ENCODE assay signal across 26 cellular contexts in genomic region chr4:122503214-122503613, GRCh38. TPM values are rescaled to one million over a fixed set of nuclear protein-coding genes. Genes with fewer than 3 reads are reported as not detected.
A peak's percentile ranks its signal among the peaks of the same experiment; 100 is the strongest.
DNase-seq lines count a peak whose midpoint lies in the region; ATAC-seq and TF ChIP-seq lines count a peak whose summit lies in the region.
"Had no signal": no experiment of that assay in that cellular context is flagged by ENCODE, and none has a peak within 500 bp of the region (broad histone marks: within the 10 kb centered on the region; RNA-seq: fewer than 3 reads in every experiment).

No MANE protein-coding gene starts in this region.

- H3K9me3 ChIP-seq in CD4-positive, alpha-beta T cell (ENCODE audit: control insufficient read depth, low read length): no peaks in the 10 kb centered on the region
- H3K9me3 ChIP-seq: BLaER1 treated with 17β-estradiol and CSF1 and Interleukin-3, amounts not matched to agents 10 nM and 100 nM; esophagus muscularis mucosa; sigmoid colon; suprapubic skin had no signal

- no peaks in the 10 kb centered on the region for H3K27me3 Mint-ChIP-seq in activated CD4-positive, alpha-beta T cell treated with anti-CD3 and anti-CD28 coated beads for 36 hours
- H3K27me3 Mint-ChIP-seq in CD4-positive, alpha-beta T cell: no peaks in the 10 kb centered on the region
- H3K27me3 Mint-ChIP-seq: natural killer cell treated with Interleukin-12 subunit alpha and Interleukin-12 subunit beta and Interleukin-15 and Interleukin-18, amount 100 ng/mL, for 72 hours had no signal

- peaks cover 6% of the 10 kb centered on the region for H3K36me3 Mint-ChIP-seq in activated CD4-positive, alpha-beta T cell treated with anti-CD3 and anti-CD28 coated beads for 36 hours (ENCODE audit: low read depth)
- no peaks in the 10 kb centered on the region for H3K36me3 Mint-ChIP-seq in CD4-positive, alpha-beta T cell (ENCODE audit: low read depth)
- H3K36me3 Mint-ChIP-seq: natural killer cell treated with Interleukin-12 subunit alpha and Interleukin-12 subunit beta and Interleukin-15 and Interleukin-18, amount 100 ng/mL, for 72 hours had no signal

- DNase-seq in activated CD4-positive, alpha-beta T cell treated with anti-CD3 and anti-CD28 coated beads for 36 hours: no peak
- no peak for DNase-seq in activated CD4-positive, alpha-beta T cell treated with anti-CD3 and anti-CD28 coated beads for 4 hours
- DNase-seq in CD4-positive, alpha-beta T cell: no peak
- DNase-seq in T-helper 2 cell: peak in 3 of 5 experiments; percentile 3 to 91 (median 3)
- DNase-seq in dermis microvascular lymphatic vessel endothelial cell (ENCODE audit: low read depth in 2 of 2): peak; percentile 25 to 35
- no peak for DNase-seq in NCI-H146 (lab: John Stamatoyannopoulos, UW)
- DNase-seq in SK-N-DZ (ENCODE audit: low spot score): no peak
- no peak for DNase-seq in superior temporal gyrus (ENCODE audit: extremely low spot score)
- DNase-seq: activated CD4-positive, CD25-positive, alpha-beta regulatory T cell; amygdala; GDM1; left colon; NCI-H1417; NCI-H2171; NCI-H69; posterior cingulate gyrus; SHP77; sigmoid colon had no signal

- H3K4me3 Mint-ChIP-seq in activated CD4-positive, alpha-beta T cell treated with anti-CD3 and anti-CD28 coated beads for 36 hours: peak overlapping the region; percentile 3
- H3K4me3 Mint-ChIP-seq in CD4-positive, alpha-beta T cell: no peak overlapping the region
- H3K4me3 Mint-ChIP-seq: natural killer cell treated with Interleukin-12 subunit alpha and Interleukin-12 subunit beta and Interleukin-15 and Interleukin-18, amount 100 ng/mL, for 72 hours had no signal

- POLR2A ChIA-PET in activated CD4-positive, alpha-beta T cell treated with anti-CD3 and anti-CD28 coated beads for 36 hours (lab: Charles Lee): interaction anchor here (0.7 to 1.2 kb wide), 3 partner anchors 39 to 205 kb away, joined by 3 to 5 read pairs (median 4); no protein-coding TSS in a partner anchor
- POLR2A ChIA-PET in CD4-positive, alpha-beta T cell (lab: Charles Lee): no interaction called here

- no peak overlapping the region for H3K27ac ChIP-seq in CD4-positive, alpha-beta T cell (ENCODE audit: low read depth, low read length)
- H3K27ac ChIP-seq: BLaER1 treated with 17β-estradiol and CSF1 and Interleukin-3, amounts not matched to agents 10 nM and 100 nM; esophagus muscularis mucosa; sigmoid colon; suprapubic skin had no signal

- H3K4me1 Mint-ChIP-seq in activated CD4-positive, alpha-beta T cell treated with anti-CD3 and anti-CD28 coated beads for 36 hours: peaks cover 56% of the 10 kb centered on the region
- peaks cover 17% of the 10 kb centered on the region for H3K4me1 Mint-ChIP-seq in CD4-positive, alpha-beta T cell (ENCODE audit: low read depth)

- no peaks in the 10 kb centered on the region for H3K27me3 ChIP-seq in CD4-positive, alpha-beta T cell (ENCODE audit: control insufficient read depth, insufficient read depth, low read length)
- H3K27me3 ChIP-seq: BLaER1 treated with 17β-estradiol and CSF1 and Interleukin-3, amounts not matched to agents 10 nM and 100 nM; esophagus muscularis mucosa; sigmoid colon; suprapubic skin had no signal

- H3K9me3 Mint-ChIP-seq in activated CD4-positive, alpha-beta T cell treated with anti-CD3 and anti-CD28 coated beads for 36 hours (ENCODE audit: low read depth): peaks cover 5% of the 10 kb centered on the region
- no peaks in the 10 kb centered on the region for H3K9me3 Mint-ChIP-seq in CD4-positive, alpha-beta T cell
- H3K9me3 Mint-ChIP-seq: natural killer cell treated with Interleukin-12 subunit alpha and Interleukin-12 subunit beta and Interleukin-15 and Interleukin-18, amount 100 ng/mL, for 72 hours had no signal

- ATAC-seq in activated CD4-positive, alpha-beta T cell treated with anti-CD3 and anti-CD28 coated beads for 36 hours: peak; percentile 63
- ATAC-seq in CD4-positive, alpha-beta T cell (ENCODE audit: poor library complexity): peak; percentile 56
- ATAC-seq: left colon; natural killer cell treated with Interleukin-12 subunit alpha and Interleukin-12 subunit beta and Interleukin-15 and Interleukin-18, amount 100 ng/mL, for 72 hours had no signal

- intact Hi-C loops in activated CD4-positive, alpha-beta T cell treated with anti-CD3 and anti-CD28 coated beads for 36 hours (cut with DNase I, micrococcal nuclease): no loop called here
- intact Hi-C loops in CD4-positive, alpha-beta T cell (cut with DNase I, micrococcal nuclease): no loop called here

- H3K27ac Mint-ChIP-seq in activated CD4-positive, alpha-beta T cell treated with anti-CD3 and anti-CD28 coated beads for 36 hours: peak overlapping the region; percentile 61
- no peak overlapping the region for H3K27ac Mint-ChIP-seq in CD4-positive, alpha-beta T cell
- H3K27ac Mint-ChIP-seq: natural killer cell treated with Interleukin-12 subunit alpha and Interleukin-12 subunit beta and Interleukin-15 and Interleukin-18, amount 100 ng/mL, for 72 hours had no signal

- no peak for TF ChIP-seq CTCF in CD4-positive, alpha-beta T cell (IDR thresholded peaks at IDR 0.05)

- CTCF ChIA-PET in activated CD4-positive, alpha-beta T cell treated with anti-CD3 and anti-CD28 coated beads for 36 hours (lab: Charles Lee): no interaction called here
- CTCF ChIA-PET in CD4-positive, alpha-beta T cell (lab: Charles Lee): no interaction called here

RNA-seq across cellular contexts. Expression of gene IL2, which starts 46.7 kb away (rescaled TPM):
- 100 to 1,000 TPM; 168 TPM for total RNA-seq in activated CD4-positive, alpha-beta T cell treated with anti-CD3 and anti-CD28 coated beads for 36 hours
- 1 to 10 TPM; 3.7 to 4.7 TPM for total RNA-seq in CD4-positive, alpha-beta T cell
- not detected in 2 replicates for total RNA-seq in dermis microvascular lymphatic vessel endothelial cell
- not detected in 2 replicates for polyA plus RNA-seq in SK-N-DZ (2014; cell fraction: cytosol; rRNA removed)
- not detected in 2 replicates for polyA plus RNA-seq in SK-N-DZ (2014; cell fraction: nucleus; rRNA removed)
- total RNA-seq: A673, cardiac septum, esophagus muscularis mucosa, H1, HT1080, left colon, sigmoid colon, suprapubic skin had no signal
- polyA plus RNA-seq: H1 had no signal

Comparison
In these comparisons a context has a peak if more than half of its experiments do, and no peak if none do; other contexts are left out.
1. DNase-seq: peak in T-helper 2 cell (3 of 5) and dermis microvascular lymphatic vessel endothelial cell (2 of 2); none in activated CD4-positive, alpha-beta T cell treated with anti-CD3 and anti-CD28 coated beads for 36 hours (single experiment), activated CD4-positive, alpha-beta T cell treated with anti-CD3 and anti-CD28 coated beads for 4 hours (0 of 2), CD4-positive, alpha-beta T cell (0 of 10), NCI-H146 (single experiment), SK-N-DZ (single experiment) and superior temporal gyrus (single experiment).
2. RNA of gene IL2, which starts 46.7 kb away (total RNA-seq): 168 TPM in activated CD4-positive, alpha-beta T cell treated with anti-CD3 and anti-CD28 coated beads for 36 hours; 3.7 to 4.7 TPM in CD4-positive, alpha-beta T cell and not detected in dermis microvascular lymphatic vessel endothelial cell; every median in the first group is over 10 times any median in the second.